In genomic region chr6:32623693-32624092, GRCh38 we compare ENCODE assay signal across 14 cellular contexts. TPM values are rescaled to one million over a fixed set of nuclear protein-coding genes. Genes with fewer than 3 reads are reported as not detected.
DNase-seq lines count a peak whose midpoint lies in the region; ATAC-seq lines count a peak whose summit lies in the region.
"Had no signal": no experiment of that assay in that cellular context is flagged by ENCODE, and none has a peak within 500 bp of the region (broad histone marks: within the 10 kb centered on the region; RNA-seq: fewer than 3 reads in every experiment).

No MANE protein-coding gene starts in this region.

- H3K4me3 Mint-ChIP-seq in stimulated activated naive CD8-positive, alpha-beta T cell treated with anti-CD3 and anti-CD28 coated beads, Interleukin-15, Interleukin-2, amounts not matched to agents 100 ng/mL and 50 ng/mL, for 24 hours: peak overlapping the region; percentile 62

- H3K27ac Mint-ChIP-seq in stimulated activated naive CD8-positive, alpha-beta T cell treated with anti-CD3 and anti-CD28 coated beads, Interleukin-15, Interleukin-2, amounts not matched to agents 100 ng/mL and 50 ng/mL, for 24 hours: peak overlapping the region; percentile 63
- H3K27ac Mint-ChIP-seq: progenitor cell of endocrine pancreas had no signal

- DNase-seq in stimulated activated naive CD8-positive, alpha-beta T cell treated with anti-CD3 and anti-CD28 coated beads, Interleukin-15, Interleukin-2, amounts not matched to agents 100 U/mL and 50 U/mL, for 24 hours: no peak
- DNase-seq in NOMO-1 (lab: John Stamatoyannopoulos, UW; ENCODE audit: unreplicated experiment in 2 of 2): peak; percentile 67 to 92
- peak; percentile 7 for DNase-seq in amniotic epithelial cell (ENCODE audit: low read depth)
- no peak for DNase-seq in H4 (ENCODE audit: low spot score)
- no peak for DNase-seq in EL
- DNase-seq: activated naive CD4-positive, alpha-beta T cell; erythroblast; NCI-H1092 treated with DMSO at 0.1 percent for 48 hours; NCI-H524 had no signal

- ATAC-seq in stimulated activated naive CD8-positive, alpha-beta T cell treated with anti-CD3 and anti-CD28 coated beads, Interleukin-15, Interleukin-2, amounts not matched to agents 100 U/mL and 50 U/mL, for 24 hours: no peak
- ATAC-seq in HG02840 (IDR thresholded peaks at IDR 0.05; ENCODE audit: low FRiP score, unreplicated experiment) (no peak), HG03378 (IDR thresholded peaks at IDR 0.05; ENCODE audit: unreplicated experiment) (no peak)

- no peaks in the 10 kb centered on the region for H3K9me3 Mint-ChIP-seq in stimulated activated naive CD8-positive, alpha-beta T cell treated with anti-CD3 and anti-CD28 coated beads, Interleukin-15, Interleukin-2, amounts not matched to agents 100 ng/mL and 50 ng/mL, for 24 hours

- H3K27me3 Mint-ChIP-seq in stimulated activated naive CD8-positive, alpha-beta T cell treated with anti-CD3 and anti-CD28 coated beads, Interleukin-15, Interleukin-2, amounts not matched to agents 100 ng/mL and 50 ng/mL, for 24 hours: no peaks in the 10 kb centered on the region
- H3K27me3 Mint-ChIP-seq: progenitor cell of endocrine pancreas had no signal

- H3K4me1 Mint-ChIP-seq in stimulated activated naive CD8-positive, alpha-beta T cell treated with anti-CD3 and anti-CD28 coated beads, Interleukin-15, Interleukin-2, amounts not matched to agents 100 ng/mL and 50 ng/mL, for 24 hours (ENCODE audit: low read depth): peaks cover 67% of the 10 kb centered on the region

- H3K36me3 Mint-ChIP-seq in stimulated activated naive CD8-positive, alpha-beta T cell treated with anti-CD3 and anti-CD28 coated beads, Interleukin-15, Interleukin-2, amounts not matched to agents 100 ng/mL and 50 ng/mL, for 24 hours (ENCODE audit: low read depth): no peaks in the 10 kb centered on the region

RNA-seq across cellular contexts. Expression of gene HLA-DQA1, which starts 13.5 kb away (rescaled TPM):
- total RNA-seq in H4 (2014; rRNA removed; shearing (Covaris generic)): not detected in 2 replicates
- total RNA-seq: cerebellum, progenitor cell of endocrine pancreas had no signal

RNA-seq across cellular contexts. Expression of gene HLA-DRB1, which starts 34.0 kb away (rescaled TPM):
- total RNA-seq in H4 (2014; rRNA removed; shearing (Covaris generic)): 0.95 and 1.4 TPM in 2 replicates

RNA-seq across cellular contexts. Expression of gene HLA-DQB1, which starts 42.8 kb away (rescaled TPM):
- total RNA-seq in H4 (2014; rRNA removed; shearing (Covaris generic)): not detected in 2 replicates
- total RNA-seq: cerebellum had no signal

Comparison
In these comparisons a context has a peak if more than half of its experiments do, and no peak if none do; other contexts are left out.
1. DNase-seq: peak in NOMO-1 (2 of 2) and amniotic epithelial cell (single experiment); none in stimulated activated naive CD8-positive, alpha-beta T cell treated with anti-CD3 and anti-CD28 coated beads, Interleukin-15, Interleukin-2, amounts not matched to agents 100 U/mL and 50 U/mL, for 24 hours (single experiment), H4 (single experiment) and EL (single experiment).